In genomic region chr3:186097663-186098451, GRCh38 we compare ENCODE assay signal across 8 cellular contexts. TPM values are rescaled to one million over a fixed set of nuclear protein-coding genes. Genes with fewer than 3 reads are reported as not detected.
A peak's percentile ranks its signal among the peaks of the same experiment; 100 is the strongest.
DNase-seq lines count a peak whose midpoint lies in the region; ATAC-seq lines count a peak whose summit lies in the region.

No MANE protein-coding gene starts in this region.

- H3K4me1 Mint-ChIP-seq in stimulated activated naive CD8-positive, alpha-beta T cell treated with anti-CD3 and anti-CD28 coated beads, Interleukin-15, amount 100 ng/mL, for 72 hours = peaks cover 17% of the 10 kb centered on the region

- peak overlapping the region in 1 of 2 donors; percentile 54 for H3K4me3 Mint-ChIP-seq in stimulated activated naive CD8-positive, alpha-beta T cell treated with anti-CD3 and anti-CD28 coated beads, Interleukin-15, amount 100 ng/mL, for 72 hours

- peaks cover 25 to 35% of the 10 kb centered on the region in 2 donors for H3K4me1 ChIP-seq in duodenal mucosa (ENCODE audit: control insufficient read depth in 1 of 2, insufficient read depth in 2 of 2, low read length in 2 of 2)

- H3K27me3 Mint-ChIP-seq in stimulated activated naive CD8-positive, alpha-beta T cell treated with anti-CD3 and anti-CD28 coated beads, Interleukin-15, amount 100 ng/mL, for 72 hours = peaks cover 88% of the 10 kb centered on the region

- H3K9me3 ChIP-seq in duodenal mucosa (ENCODE audit: control insufficient read depth in 1 of 2, low read length in 2 of 2) = no peaks in the 10 kb centered on the region

- H3K27me3 ChIP-seq in duodenal mucosa (ENCODE audit: control insufficient read depth in 1 of 2, insufficient read depth in 2 of 2, low read length in 2 of 2) = no peaks in the 10 kb centered on the region

- H3K9me3 Mint-ChIP-seq in stimulated activated naive CD8-positive, alpha-beta T cell treated with anti-CD3 and anti-CD28 coated beads, Interleukin-15, amount 100 ng/mL, for 72 hours = no peaks in the 10 kb centered on the region

- DNase-seq in A172 (ENCODE audit: low spot score) (peak; percentile 38), NCI-H82 treated with DMSO at 0.1 percent for 48 hours (lab: John Stamatoyannopoulos, UW; ENCODE audit: unreplicated experiment) (peak; percentile 81), left lobe of liver (ENCODE audit: low spot score) (peak; percentile 85), activated T-cell treated with anti-CD3 and anti-CD28 coated beads for 4 hours (no peak), cerebellar nuclear complex (lab: John Stamatoyannopoulos, UW) (no peak)
- no peak for DNase-seq in stimulated activated naive CD8-positive, alpha-beta T cell treated with anti-CD3 and anti-CD28 coated beads, Interleukin-15, amount 100 ng/mL, for 72 hours

- peak overlapping the region; percentile 3 to 38 for H3K9ac ChIP-seq in duodenal mucosa (ENCODE audit: low read depth in 1 of 2, low read length in 2 of 2)

- H3K27ac ChIP-seq in duodenal mucosa (ENCODE audit: low read depth, low read length) = no peak overlapping the region

- no peak overlapping the region for H3K27ac Mint-ChIP-seq in stimulated activated naive CD8-positive, alpha-beta T cell treated with anti-CD3 and anti-CD28 coated beads, Interleukin-15, amount 100 ng/mL, for 72 hours

- H3K36me3 ChIP-seq in duodenal mucosa (ENCODE audit: control insufficient read depth in 1 of 2, insufficient read depth in 2 of 2, low read length in 2 of 2) = no peaks in the 10 kb centered on the region

- peak; percentile 57 for ATAC-seq in HG03135 (IDR thresholded peaks at IDR 0.05; ENCODE audit: unreplicated experiment)
- peak; percentile 95 for ATAC-seq in left lobe of liver
- ATAC-seq in stimulated activated naive CD8-positive, alpha-beta T cell treated with anti-CD3 and anti-CD28 coated beads, Interleukin-15, amount 100 ng/mL, for 72 hours = peak; percentile 53

- H3K4me3 ChIP-seq in duodenal mucosa (ENCODE audit: low read depth in 1 of 2, low read length in 2 of 2) = peak overlapping the region; percentile 65

RNA-seq across cellular contexts. Expression of gene ETV5, which starts 11.0 kb away (rescaled TPM):
- 36.0 and 41.2 TPM in 2 replicates for total RNA-seq in A172 (2014; rRNA removed; shearing (Covaris generic))
- total RNA-seq in left lobe of liver = 7.0 TPM

Comparison
In these comparisons a context has a peak if more than half of its experiments do, and no peak if none do; other contexts are left out.
1. DNase-seq: peak in A172 (single experiment), NCI-H82 treated with DMSO at 0.1 percent for 48 hours (single experiment) and left lobe of liver (single experiment); none in stimulated activated naive CD8-positive, alpha-beta T cell treated with anti-CD3 and anti-CD28 coated beads, Interleukin-15, amount 100 ng/mL, for 72 hours (0 of 2), activated T-cell treated with anti-CD3 and anti-CD28 coated beads for 4 hours (single experiment) and cerebellar nuclear complex (0 of 2).
2. Peak in every context shown above with its lines, with median percentiles within 50 percentile points of each other: ATAC-seq.